ENCODE assay signal across 23 cellular contexts in genomic region chr18:58163004-58163590, GRCh38.
DNase-seq lines count a peak whose midpoint lies in the region; ATAC-seq, FAIRE-seq and TF ChIP-seq lines count a peak whose summit lies in the region.
"Had no signal": no experiment of that assay in that cellular context is flagged by ENCODE, and none has a peak within 500 bp of the region (broad histone marks: within the 10 kb centered on the region; RNA-seq: fewer than 3 reads in every experiment).

No MANE protein-coding gene starts in this region.

- peaks cover 3 to 17% of the 10 kb centered on the region in 2 experiments; a peak in 3 of 4 replicates for H3K79me2 ChIP-seq in H1 (ENCODE audit: control insufficient read depth in 1 of 2, insufficient read depth in 2 of 2, low read length in 2 of 2)

- no peak overlapping the region for H2BK120ac ChIP-seq in H1 (replicated peaks; ENCODE audit: low read depth, low read length)

- H3K4me3 ChIP-seq in H1 (ENCODE audit: extremely low read depth in 1 of 4, insufficient read depth in 2 of 4, low read depth in 3 of 4, low read length in 4 of 4) (no peak overlapping the region), psoas muscle (no peak overlapping the region), tibial artery (no peak overlapping the region)
- H3K4me3 ChIP-seq: A549; BLaER1 treated with 17β-estradiol and CSF1 and Interleukin-3, amounts not matched to agents 10 nM and 100 nM; GM12878; GM23248 had no signal

- H3K9me3 ChIP-seq in H1 (ENCODE audit: insufficient read depth in 2 of 2, low read depth in 1 of 2, low read length in 1 of 2) (no peaks in the 10 kb centered on the region), psoas muscle (no peaks in the 10 kb centered on the region), tibial artery (no peaks in the 10 kb centered on the region)
- H3K9me3 ChIP-seq: A549; BE2C; BLaER1 treated with 17β-estradiol and CSF1 and Interleukin-3, amounts not matched to agents 10 nM and 100 nM had no signal

- no peaks in the 10 kb centered on the region for H3K23me2 ChIP-seq in H1 (ENCODE audit: low read depth, low read length)

- no peaks in the 10 kb centered on the region for H3K4me1 ChIP-seq in H1 (replicated peaks in 1 of 4; ENCODE audit: control insufficient read depth in 3 of 4, insufficient read depth in 4 of 4, low read length in 3 of 4)
- H3K4me1 ChIP-seq in psoas muscle: peaks cover 5% of the 10 kb centered on the region
- H3K4me1 ChIP-seq in tibial artery: no peaks in the 10 kb centered on the region
- H3K4me1 ChIP-seq: A549; BE2C; BLaER1 treated with 17β-estradiol and CSF1 and Interleukin-3, amounts not matched to agents 10 nM and 100 nM had no signal

- POLR2A ChIA-PET in H1 (lab: Charles Lee; ENCODE audit: partially characterized antibody): interaction anchor here (0.6 kb wide), 1 partner anchor 93 kb away, joined by 3 read pairs; no protein-coding TSS in a partner anchor

- no peak overlapping the region for H3K56ac ChIP-seq in H1 (replicated peaks; ENCODE audit: insufficient read length, low read depth, low read length)

- H2BK5ac ChIP-seq in H1 (ENCODE audit: low read depth, low read length): no peak overlapping the region

- TF ChIP-seq CTCF in H1 (IDR thresholded peaks at IDR 0.05; ENCODE audit: control extremely low read depth in 1 of 3, insufficient read depth in 1 of 3, low read depth in 1 of 3, low read length in 3 of 3) (no peak), psoas muscle (IDR thresholded peaks at IDR 0.05) (no peak), tibial artery (IDR thresholded peaks at IDR 0.05) (no peak)

- no peak overlapping the region for H3K4me2 ChIP-seq in H1 (ENCODE audit: insufficient read depth in 1 of 2, low read depth in 2 of 2, low read length in 2 of 2)
- H3K4me2 ChIP-seq: A549; BLaER1 treated with 17β-estradiol and CSF1 and Interleukin-3, amounts not matched to agents 10 nM and 100 nM had no signal

- FAIRE-seq in H1 (lab: Jason Lieb, UNC): no peak
- FAIRE-seq: A549, GM12878, GM19239 had no signal

- H4K8ac ChIP-seq in H1 (ENCODE audit: extremely low read depth, insufficient read depth, low read length): peak overlapping the region; percentile 12; the same call in 1 of the 2 replicates

- no peaks in the 10 kb centered on the region for H3K36me3 ChIP-seq in H1 (ENCODE audit: control insufficient read depth in 2 of 4, insufficient read depth in 4 of 4, low read length in 3 of 4)
- H3K36me3 ChIP-seq in psoas muscle (ENCODE audit: insufficient read depth in 1 of 2, low read depth in 1 of 2): no peaks in the 10 kb centered on the region
- no peaks in the 10 kb centered on the region for H3K36me3 ChIP-seq in tibial artery
- H3K36me3 ChIP-seq: BE2C had no signal

- peak; percentile 9 for DNase-seq in activated CD8-positive, alpha-beta memory T cell treated with anti-CD3 and anti-CD28 coated beads for 24 hours
- DNase-seq in activated CD8-positive, alpha-beta memory T cell treated with anti-CD3 and anti-CD28 coated beads, Interleukin-2, amount 50 U/mL, for 4 hours: no peak
- DNase-seq in H1 (ENCODE audit: low read depth in 1 of 2, low spot score in 2 of 2) (no peak), psoas muscle (no peak), islet precursor cell (no peak), tibial artery (no peak)
- DNase-seq: 8988T; ACHN; AML-193; BE2C; CD4-positive, alpha-beta T cell; CD8-positive, alpha-beta memory T cell; DMS 273 treated with DMSO at 0.1 percent for 48 hours; DMS79; EL; GDM1; GM23248; H9 had no signal

- no peak overlapping the region for H3K4ac ChIP-seq in H1 (replicated peaks; ENCODE audit: insufficient read length, low read depth, low read length)

- 89% methylated on average over 6 of the region's 6 CpGs; no CpG with 5 or more reads in 1 of the 2 experiments for WGBS in H1 (ENCODE audit: extremely low coverage in 1 of 2, insufficient coverage in 1 of 2, insufficient read length in 1 of 2, insufficient replicate concordance in 2 of 2, low coverage in 1 of 2, low lambda C conversion rate in 2 of 2, missing lambda C conversion rate in 1 of 2), 2 experiments
- 73 to 97% (median 91%) methylated on average over 6 of the region's 6 CpGs for WGBS in psoas muscle, 3 donors

- H3K23ac ChIP-seq in H1 (ENCODE audit: insufficient read length): no peak overlapping the region

- no peak overlapping the region for H3K14ac ChIP-seq in H1 (ENCODE audit: insufficient read length)

- H4K91ac ChIP-seq in H1 (replicated peaks; ENCODE audit: insufficient read length, low read length): no peak overlapping the region

- no peak overlapping the region for H3K18ac ChIP-seq in H1 (ENCODE audit: extremely low read depth, low read length)

- CTCF ChIA-PET in H1 (lab: Charles Lee; ENCODE audit: partially characterized antibody): interaction anchor here (1.2 kb wide), 1 partner anchor 18 kb away, joined by 3 read pairs; no protein-coding TSS in a partner anchor

- peaks cover 0 to 4% of the 10 kb centered on the region in 2 experiments for H4K20me1 ChIP-seq in H1 (replicated peaks in 1 of 2; ENCODE audit: control insufficient read depth in 1 of 2, insufficient read depth in 2 of 2, low read length in 2 of 2)

- intact Hi-C loops in psoas muscle (cut with DNase I): no loop called here
- intact Hi-C loops in tibial artery (cut with DNase I; ENCODE audit: low total_unique reads): no loop called here

- peak in 3 of 4 donors; percentile 27 to 65 (median 45) for ATAC-seq in psoas muscle
- ATAC-seq: A549, GM12878, HCT116 had no signal

- TF ChIP-seq POLR2A in H1 (IDR thresholded peaks at IDR 0.05; ENCODE audit: control extremely low read depth in 1 of 2, low read depth in 2 of 2, low read length in 2 of 2): no peak

- H2BK12ac ChIP-seq in H1 (ENCODE audit: low read depth, low read length): no peak overlapping the region

- TF ChIP-seq EP300 in H1 (IDR thresholded peaks at IDR 0.05; ENCODE audit: borderline replicate concordance in 1 of 2, low read depth in 2 of 2, low read length in 2 of 2): no peak

- H3K27me3 ChIP-seq in H1 (replicated peaks in 1 of 4; ENCODE audit: control insufficient read depth in 3 of 4, extremely low read depth in 1 of 4, insufficient read depth in 3 of 4, low read length in 3 of 4) (no peaks in the 10 kb centered on the region), psoas muscle (ENCODE audit: insufficient read depth in 3 of 3, low read length in 2 of 3) (no peaks in the 10 kb centered on the region), tibial artery (no peaks in the 10 kb centered on the region)
- H3K27me3 ChIP-seq: BE2C; BLaER1 treated with 17β-estradiol and CSF1 and Interleukin-3, amounts not matched to agents 10 nM and 100 nM had no signal

- no peak overlapping the region for H3K9ac ChIP-seq in H1 (replicated peaks in 1 of 4; ENCODE audit: extremely low read depth in 1 of 4, low read depth in 3 of 4, low read length in 3 of 4)
- H3K9ac ChIP-seq: BLaER1 treated with 17β-estradiol and CSF1 and Interleukin-3, amounts not matched to agents 10 nM and 100 nM; GM23248 had no signal

- H4K5ac ChIP-seq in H1 (ENCODE audit: insufficient read length, low read depth, low read length): no peak overlapping the region

- no peak overlapping the region for H2AK5ac ChIP-seq in H1 (ENCODE audit: low read depth, low read length)

- H2AFZ ChIP-seq in H1 (ENCODE audit: low read length): no peak overlapping the region
- H2AFZ ChIP-seq: GM23248 had no signal

- H2BK15ac ChIP-seq in H1 (ENCODE audit: low read length): no peak overlapping the region

- H3K79me1 ChIP-seq in H1 (ENCODE audit: low read depth, low read length): peaks cover 7% of the 10 kb centered on the region

- H2BK20ac ChIP-seq in H1 (ENCODE audit: low read length): no peak overlapping the region

- no peak for TF ChIP-seq RAD21 in H1 (IDR thresholded peaks at IDR 0.05 in 1 of 2, conservative IDR thresholded peaks at IDR 0.05 in 1 of 2; ENCODE audit: low read depth in 2 of 2, low read length in 2 of 2)

- H3K27ac ChIP-seq in H1 (ENCODE audit: low read depth, low read length) (no peak overlapping the region), psoas muscle (no peak overlapping the region), tibial artery (no peak overlapping the region)
- H3K27ac ChIP-seq: A549; BLaER1 treated with 17β-estradiol and CSF1 and Interleukin-3, amounts not matched to agents 10 nM and 100 nM; GM23248 had no signal

TF ChIP-seq in H1, 55 proteins besides CTCF, POLR2A, EP300 and RAD21:
- TF ChIP-seq SUZ12 (IDR thresholded peaks at IDR 0.05; ENCODE audit: low read length) (no peak), CHD1 (IDR thresholded peaks at IDR 0.05; ENCODE audit: low read depth, low read length) (no peak), RNF2 (IDR thresholded peaks at IDR 0.05; ENCODE audit: borderline replicate concordance, low read depth, low read length, missing control alignments, poor library complexity, severe bottlenecking) (no peak), POU5F1 (IDR thresholded peaks at IDR 0.05; ENCODE audit: low read depth, low read length) (no peak), SP1 (IDR thresholded peaks at IDR 0.05; ENCODE audit: low read depth, low read length) (no peak), POLR2AphosphoS5 (IDR thresholded peaks at IDR 0.05; ENCODE audit: low read depth, low read length) (no peak), TAF7 (optimal IDR thresholded peaks at IDR 0.05; ENCODE audit: borderline replicate concordance, low read depth, low read length) (no peak), PHF8 (conservative IDR thresholded peaks at IDR 0.05; ENCODE audit: low read depth, low read length) (no peak)
TF ChIP-seq in H1: peak in this region for 0.
